In genomic region chr4:189869236-189869635, GRCh38 we compare ENCODE assay signal across 29 cellular contexts.
"Had no signal": no experiment of that assay in that cellular context is flagged by ENCODE, and none has a peak within 500 bp of the region (broad histone marks: within the 10 kb centered on the region; RNA-seq: fewer than 3 reads in every experiment).

No MANE protein-coding gene starts in this region.

- H3K4me3 ChIP-seq: stomach, suprapubic skin, testis, thoracic aorta, thyroid gland, tibial artery, tibial nerve, transverse colon, upper lobe of left lung, upper lobe of right lung, uterus, vagina had no signal

- H3K36me3 ChIP-seq: stomach, suprapubic skin, thoracic aorta, thyroid gland, tibial artery, tibial nerve, transverse colon, upper lobe of left lung, upper lobe of right lung, uterus, vagina had no signal

- DNase-seq: stimulated activated CD4-positive, alpha-beta T cell treated with anti-CD3 and anti-CD28 coated beads, Interleukin-2, amount 100 ng/mL, for 48 hours; stimulated activated CD4-positive, alpha-beta T cell treated with anti-CD3 and anti-CD28 coated beads, Interleukin-4, amount 100 ng/mL, for 1 hour; stimulated activated CD4-positive, alpha-beta T cell treated with anti-CD3 and anti-CD28 coated beads, Interleukin-4, amount 100 ng/mL, for 24 hours; stimulated activated CD4-positive, alpha-beta T cell treated with anti-CD3 and anti-CD28 coated beads, Interleukin-4, amount 100 ng/mL, for 4 hours; stimulated activated CD8-positive, alpha-beta memory T cell treated with anti-CD3 and anti-CD28 coated beads, Interleukin-4, amount 100 ng/mL, for 48 hours; stimulated activated naive B cell treated with anti-CD40 and anti-IgM and Interleukin-4, amounts not matched to agents 10 μg/mL and 1 μg/mL and 100 μg/mL, for 72 hours; stimulated activated naive CD4-positive, alpha-beta T cell; stimulated activated naive CD4-positive, alpha-beta T cell treated with Interleukin-2 at 50 U/mL for 16 hours; stimulated activated naive CD8-positive, alpha-beta T cell treated with anti-CD3 and anti-CD28 coated beads, Interleukin-15, amount 100 ng/mL, for 72 hours; stimulated activated naive CD8-positive, alpha-beta T cell treated with anti-CD3 and anti-CD28 coated beads, Interleukin-15, Interleukin-2, amounts not matched to agents 100 U/mL and 50 U/mL, for 24 hours; stomach; substantia nigra; testis; thyroid gland; tibial artery; transverse colon; trophoblast cell; upper lobe of left lung; upper lobe of right lung; uterus had no signal

- H3K9me3 ChIP-seq: stomach, suprapubic skin, testis, thoracic aorta, thyroid gland, tibial artery, tibial nerve, transverse colon, upper lobe of left lung, upper lobe of right lung, uterus, vagina had no signal

- ATAC-seq: stimulated activated effector memory CD8-positive, alpha-beta T cell treated with anti-CD3 and anti-CD28 coated beads, Interleukin-12 subunit alpha, Interleukin-12 subunit beta, amount 100 ng/mL, for 72 hours; stimulated activated memory B cell treated with anti-CD40 and anti-IgM and Interleukin-4, amounts not matched to agents 10 μg/mL and 1 μg/mL and 100 μg/mL, for 72 hours; stimulated activated naive B cell treated with anti-CD40 and anti-IgM and Interleukin-4, amounts not matched to agents 10 μg/mL and 1 μg/mL and 100 μg/mL, for 72 hours; stimulated activated naive CD8-positive, alpha-beta T cell treated with anti-CD3 and anti-CD28 coated beads, Interleukin-15, amount 100 ng/mL, for 72 hours; stimulated activated naive CD8-positive, alpha-beta T cell treated with anti-CD3 and anti-CD28 coated beads, Interleukin-15, Interleukin-2, amounts not matched to agents 100 U/mL and 50 U/mL, for 24 hours; upper lobe of right lung had no signal

- H3K27ac Mint-ChIP-seq: stimulated activated effector memory CD8-positive, alpha-beta T cell treated with anti-CD3 and anti-CD28 coated beads, Interleukin-12 subunit alpha, Interleukin-12 subunit beta, amount 100 ng/mL, for 72 hours; stimulated activated memory B cell treated with anti-CD40 and anti-IgM and Interleukin-4, amounts not matched to agents 10 μg/mL and 1 μg/mL and 100 μg/mL, for 72 hours; stimulated activated naive B cell treated with anti-CD40 and anti-IgM and Interleukin-4, amounts not matched to agents 10 μg/mL and 1 μg/mL and 100 μg/mL, for 72 hours; stimulated activated naive CD8-positive, alpha-beta T cell treated with anti-CD3 and anti-CD28 coated beads, Interleukin-15, amount 100 ng/mL, for 72 hours; stimulated activated naive CD8-positive, alpha-beta T cell treated with anti-CD3 and anti-CD28 coated beads, Interleukin-15, Interleukin-2, amounts not matched to agents 100 ng/mL and 50 ng/mL, for 24 hours; type B pancreatic cell had no signal

- H3K4me1 ChIP-seq: stomach, suprapubic skin, testis, tibial artery, tibial nerve, transverse colon, upper lobe of left lung, upper lobe of right lung, uterus, vagina had no signal

- H3K9me3 Mint-ChIP-seq: stimulated activated effector memory CD8-positive, alpha-beta T cell treated with anti-CD3 and anti-CD28 coated beads, Interleukin-12 subunit alpha, Interleukin-12 subunit beta, amount 100 ng/mL, for 72 hours; stimulated activated memory B cell treated with anti-CD40 and anti-IgM and Interleukin-4, amounts not matched to agents 10 μg/mL and 1 μg/mL and 100 μg/mL, for 72 hours; stimulated activated naive CD8-positive, alpha-beta T cell treated with anti-CD3 and anti-CD28 coated beads, Interleukin-15, amount 100 ng/mL, for 72 hours; stimulated activated naive CD8-positive, alpha-beta T cell treated with anti-CD3 and anti-CD28 coated beads, Interleukin-15, Interleukin-2, amounts not matched to agents 100 ng/mL and 50 ng/mL, for 24 hours had no signal

- H3K4me1 Mint-ChIP-seq: stimulated activated effector memory CD8-positive, alpha-beta T cell treated with anti-CD3 and anti-CD28 coated beads, Interleukin-12 subunit alpha, Interleukin-12 subunit beta, amount 100 ng/mL, for 72 hours; stimulated activated memory B cell treated with anti-CD40 and anti-IgM and Interleukin-4, amounts not matched to agents 10 μg/mL and 1 μg/mL and 100 μg/mL, for 72 hours; stimulated activated naive CD8-positive, alpha-beta T cell treated with anti-CD3 and anti-CD28 coated beads, Interleukin-15, amount 100 ng/mL, for 72 hours had no signal

- H3K27ac ChIP-seq: stomach, suprapubic skin, testis, thoracic aorta, thyroid gland, tibial artery, tibial nerve, transverse colon, upper lobe of left lung, upper lobe of right lung, uterus, vagina had no signal

- H3K36me3 Mint-ChIP-seq: stimulated activated effector memory CD8-positive, alpha-beta T cell treated with anti-CD3 and anti-CD28 coated beads, Interleukin-12 subunit alpha, Interleukin-12 subunit beta, amount 100 ng/mL, for 72 hours; stimulated activated memory B cell treated with anti-CD40 and anti-IgM and Interleukin-4, amounts not matched to agents 10 μg/mL and 1 μg/mL and 100 μg/mL, for 72 hours; stimulated activated naive B cell treated with anti-CD40 and anti-IgM and Interleukin-4, amounts not matched to agents 10 μg/mL and 1 μg/mL and 100 μg/mL, for 72 hours; type B pancreatic cell had no signal

- H3K4me3 Mint-ChIP-seq: stimulated activated effector memory CD8-positive, alpha-beta T cell treated with anti-CD3 and anti-CD28 coated beads, Interleukin-12 subunit alpha, Interleukin-12 subunit beta, amount 100 ng/mL, for 72 hours; stimulated activated memory B cell treated with anti-CD40 and anti-IgM and Interleukin-4, amounts not matched to agents 10 μg/mL and 1 μg/mL and 100 μg/mL, for 72 hours; stimulated activated naive B cell treated with anti-CD40 and anti-IgM and Interleukin-4, amounts not matched to agents 10 μg/mL and 1 μg/mL and 100 μg/mL, for 72 hours; stimulated activated naive CD8-positive, alpha-beta T cell treated with anti-CD3 and anti-CD28 coated beads, Interleukin-15, amount 100 ng/mL, for 72 hours; stimulated activated naive CD8-positive, alpha-beta T cell treated with anti-CD3 and anti-CD28 coated beads, Interleukin-15, Interleukin-2, amounts not matched to agents 100 ng/mL and 50 ng/mL, for 24 hours; type B pancreatic cell had no signal

- FAIRE-seq: urothelium cell line had no signal

- H3K27me3 Mint-ChIP-seq: stimulated activated memory B cell treated with anti-CD40 and anti-IgM and Interleukin-4, amounts not matched to agents 10 μg/mL and 1 μg/mL and 100 μg/mL, for 72 hours; stimulated activated naive B cell treated with anti-CD40 and anti-IgM and Interleukin-4, amounts not matched to agents 10 μg/mL and 1 μg/mL and 100 μg/mL, for 72 hours; stimulated activated naive CD8-positive, alpha-beta T cell treated with anti-CD3 and anti-CD28 coated beads, Interleukin-15, amount 100 ng/mL, for 72 hours; stimulated activated naive CD8-positive, alpha-beta T cell treated with anti-CD3 and anti-CD28 coated beads, Interleukin-15, Interleukin-2, amounts not matched to agents 100 ng/mL and 50 ng/mL, for 24 hours; type B pancreatic cell had no signal

- H3K27me3 ChIP-seq: stomach, suprapubic skin, testis, thyroid gland, tibial artery, tibial nerve, transverse colon, upper lobe of left lung, upper lobe of right lung, uterus, vagina had no signal
